10 cellular contexts compared by ENCODE assay signal in genomic region chr7:156616269-156617202, GRCh38. TPM values are rescaled to one million over a fixed set of nuclear protein-coding genes. Genes with fewer than 3 reads are reported as not detected.
DNase-seq lines count a peak whose midpoint lies in the region; ATAC-seq, FAIRE-seq and TF ChIP-seq lines count a peak whose summit lies in the region.
"Had no signal": no experiment of that assay in that cellular context is flagged by ENCODE, and none has a peak within 500 bp of the region (broad histone marks: within the 10 kb centered on the region; RNA-seq: fewer than 3 reads in every experiment).

No MANE protein-coding gene starts in this region.

- TF ChIP-seq RAD21 in GM12878 (IDR thresholded peaks at IDR 0.05; ENCODE audit: insufficient read depth, low read depth, low read length) = no peak

- WGBS in GM12878 (ENCODE audit: insufficient coverage, insufficient replicate concordance, low lambda C conversion rate, missing lambda C conversion rate) = 44% methylated on average over 42 of the region's 92 CpGs

- H3K4me3 Mint-ChIP-seq in stimulated activated memory B cell treated with anti-CD40 and anti-IgM and Interleukin-4, amounts not matched to agents 10 μg/mL and 1 μg/mL and 100 μg/mL, for 72 hours = peak overlapping the region; percentile 74

- BruUV-seq in GM12878 (replicated peaks; lab: Mats Ljungman, UMichigan) = no TSS peak

- H3K4me2 ChIP-seq in GM12878 (ENCODE audit: control insufficient read depth, insufficient read depth) = peak overlapping the region; percentile 46

- in situ Hi-C loops in GM12878 (cut with MboI) = no loop called here

- H3K9me3 Mint-ChIP-seq in stimulated activated memory B cell treated with anti-CD40 and anti-IgM and Interleukin-4, amounts not matched to agents 10 μg/mL and 1 μg/mL and 100 μg/mL, for 72 hours = peaks cover 9% of the 10 kb centered on the region

- peaks cover 3% of the 10 kb centered on the region for H3K4me1 ChIP-seq in GM12878 (ENCODE audit: control insufficient read depth, insufficient read depth, low read length)

- RAD21 ChIA-PET in GM12878 (lab: Charles Lee; ENCODE audit: unreplicated experiment) = no interaction called here

- no peaks in the 10 kb centered on the region for H3K27me3 ChIP-seq in GM12878 (replicated peaks in 1 of 2; ENCODE audit: control insufficient read depth in 2 of 2, insufficient read depth in 2 of 2, low read length in 1 of 2)

- POLR2A ChIA-PET in GM12878 (lab: Charles Lee) = no interaction called here

- H3K79me2 ChIP-seq in GM12878 (ENCODE audit: control insufficient read depth, insufficient read depth, low read length) = no peaks in the 10 kb centered on the region

- no peak overlapping the region for H3K9ac ChIP-seq in GM12878 (ENCODE audit: control insufficient read depth, insufficient read depth, low read length)

- peak overlapping the region; percentile 55 for H3K27ac Mint-ChIP-seq in stimulated activated memory B cell treated with anti-CD40 and anti-IgM and Interleukin-4, amounts not matched to agents 10 μg/mL and 1 μg/mL and 100 μg/mL, for 72 hours

- no peak overlapping the region for H2AFZ ChIP-seq in GM12878 (ENCODE audit: control insufficient read depth, low read depth, low read length)

- no peak for TF ChIP-seq POLR2A in GM12878 (IDR thresholded peaks at IDR 0.05; ENCODE audit: low read depth, low read length)

- intact Hi-C loops in GM12878 (cut with micrococcal nuclease; ENCODE audit: unreplicated experiment) = no loop called here

- H3K4me3 ChIP-seq in GM12878 = no peak overlapping the region

- no peak for TF ChIP-seq EP300 in GM12878 (IDR thresholded peaks at IDR 0.05; ENCODE audit: borderline replicate concordance in 1 of 2, control insufficient read depth in 1 of 2, low read depth in 2 of 2, low read length in 2 of 2)

- CTCF ChIA-PET in GM12878 (lab: Yijun Ruan, JAX) = no interaction called here

- no peaks in the 10 kb centered on the region; the same call in 2 of the 3 replicates for H3K9me3 ChIP-seq in GM12878 (replicated peaks; ENCODE audit: control insufficient read depth, insufficient read depth, low read length)
- H3K9me3 ChIP-seq: neutrophil had no signal

- FAIRE-seq in GM12878 (lab: Jason Lieb, UNC) = no peak

- peaks cover 7% of the 10 kb centered on the region for H3K36me3 Mint-ChIP-seq in stimulated activated memory B cell treated with anti-CD40 and anti-IgM and Interleukin-4, amounts not matched to agents 10 μg/mL and 1 μg/mL and 100 μg/mL, for 72 hours

- peaks cover 82% of the 10 kb centered on the region for H3K27me3 Mint-ChIP-seq in stimulated activated memory B cell treated with anti-CD40 and anti-IgM and Interleukin-4, amounts not matched to agents 10 μg/mL and 1 μg/mL and 100 μg/mL, for 72 hours

- ATAC-seq in GM12878 = no peak
- ATAC-seq in stimulated activated memory B cell treated with anti-CD40 and anti-IgM and Interleukin-4, amounts not matched to agents 10 μg/mL and 1 μg/mL and 100 μg/mL, for 72 hours = peak; percentile 70
- ATAC-seq in GM19035 (IDR thresholded peaks at IDR 0.05; ENCODE audit: unreplicated experiment) = no peak

- no peaks in the 10 kb centered on the region for H3K36me3 ChIP-seq in GM12878 (ENCODE audit: control insufficient read depth in 2 of 2, insufficient read depth in 2 of 2, low read length in 1 of 2)
- H3K36me3 ChIP-seq: neutrophil had no signal

- no peaks in the 10 kb centered on the region for H4K20me1 ChIP-seq in GM12878 (ENCODE audit: control insufficient read depth, insufficient read depth)

- SMC1A ChIA-PET in GM12878 (lab: Charles Lee; ENCODE audit: uncharacterized antibody, unreplicated experiment) = no interaction called here

- H3K27ac ChIP-seq in GM12878 (ENCODE audit: control insufficient read depth, insufficient read depth) = no peak overlapping the region
- H3K27ac ChIP-seq: 22Rv1, neutrophil had no signal

- H3K4me1 Mint-ChIP-seq in stimulated activated memory B cell treated with anti-CD40 and anti-IgM and Interleukin-4, amounts not matched to agents 10 μg/mL and 1 μg/mL and 100 μg/mL, for 72 hours = peaks cover 25% of the 10 kb centered on the region

- no peak for TF ChIP-seq CTCF in GM12878 (IDR thresholded peaks at IDR 0.05 in 2 of 3, conservative IDR thresholded peaks at IDR 0.05 in 1 of 3; ENCODE audit: control insufficient read depth in 2 of 3, extremely low read depth in 1 of 3, insufficient read depth in 1 of 3, low read depth in 3 of 3, low read length in 3 of 3)

- DNase-seq in DMS53 (lab: John Stamatoyannopoulos, UW) (peak; percentile 39), DMS53 treated with DMSO at 0.1 percent for 48 hours (lab: John Stamatoyannopoulos, UW; ENCODE audit: unreplicated experiment) (no peak), GM12878 (ENCODE audit: low read depth, low spot score) (no peak), left kidney (ENCODE audit: low read depth, low spot score) (peak; percentile 50), NCI-H1930 (lab: John Stamatoyannopoulos, UW) (no peak), NCI-H524 treated with DMSO at 0.1 percent for 48 hours (lab: John Stamatoyannopoulos, UW) (no peak)

TF ChIP-seq in GM12878, 131 proteins besides CTCF, POLR2A, EP300 and RAD21:
- TF ChIP-seq, protein P1, sequence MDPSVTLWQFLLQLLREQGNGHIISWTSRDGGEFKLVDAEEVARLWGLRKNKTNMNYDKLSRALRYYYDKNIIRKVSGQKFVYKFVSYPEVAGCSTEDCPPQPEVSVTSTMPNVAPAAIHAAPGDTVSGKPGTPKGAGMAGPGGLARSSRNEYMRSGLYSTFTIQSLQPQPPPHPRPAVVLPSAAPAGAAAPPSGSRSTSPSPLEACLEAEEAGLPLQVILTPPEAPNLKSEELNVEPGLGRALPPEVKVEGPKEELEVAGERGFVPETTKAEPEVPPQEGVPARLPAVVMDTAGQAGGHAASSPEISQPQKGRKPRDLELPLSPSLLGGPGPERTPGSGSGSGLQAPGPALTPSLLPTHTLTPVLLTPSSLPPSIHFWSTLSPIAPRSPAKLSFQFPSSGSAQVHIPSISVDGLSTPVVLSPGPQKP (IDR thresholded peaks at IDR 0.05; ENCODE audit: low read depth, low read length) = no peak
- TF ChIP-seq, protein P2, sequence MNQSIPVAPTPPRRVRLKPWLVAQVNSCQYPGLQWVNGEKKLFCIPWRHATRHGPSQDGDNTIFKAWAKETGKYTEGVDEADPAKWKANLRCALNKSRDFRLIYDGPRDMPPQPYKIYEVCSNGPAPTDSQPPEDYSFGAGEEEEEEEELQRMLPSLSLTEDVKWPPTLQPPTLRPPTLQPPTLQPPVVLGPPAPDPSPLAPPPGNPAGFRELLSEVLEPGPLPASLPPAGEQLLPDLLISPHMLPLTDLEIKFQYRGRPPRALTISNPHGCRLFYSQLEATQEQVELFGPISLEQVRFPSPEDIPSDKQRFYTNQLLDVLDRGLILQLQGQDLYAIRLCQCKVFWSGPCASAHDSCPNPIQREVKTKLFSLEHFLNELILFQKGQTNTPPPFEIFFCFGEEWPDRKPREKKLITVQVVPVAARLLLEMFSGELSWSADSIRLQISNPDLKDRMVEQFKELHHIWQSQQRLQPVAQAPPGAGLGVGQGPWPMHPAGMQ (IDR thresholded peaks at IDR 0.05; ENCODE audit: borderline replicate concordance) = no peak
- TF ChIP-seq IRF3 (IDR thresholded peaks at IDR 0.05) (no peak), RCOR1 (conservative IDR thresholded peaks at IDR 0.05; ENCODE audit: low read depth, low read length) (no peak), CREM (IDR thresholded peaks at IDR 0.05; ENCODE audit: low read depth) (no peak)

RNA-seq across cellular contexts. Expression of gene RNF32, which starts 24.0 kb away (rescaled TPM):
- total RNA-seq in GM12878 (2013; cell fraction: nucleolus; rRNA removed) = 4.0 and 4.6 TPM in 2 replicates
- total RNA-seq in GM12878 (2014; rRNA removed) (2.5 and 4.7 TPM in 2 replicates), GM12878 (2014; rRNA removed; fragmentation: Illumina TruSeq; extraction: Trizol) (2.6 and 3.5 TPM in 2 replicates), GM12878 (2021) (3.2 and 3.7 TPM in 2 replicates)
- polyA plus RNA-seq in GM12878 (2011; ENCODE audit: low read depth) = 2.6 TPM
- polyA plus RNA-seq in GM12878 (2011; rRNA removed) (3.0 and 4.7 TPM in 2 replicates), GM12878 (2014; fragmentation: Illumina TruSeq; extraction: Trizol) (5.1 and 7.2 TPM in 2 replicates), GM12878 (2014; fragmentation: Nextera tagmentation; extraction: Ambion mirVana) (1 to 10 TPM; 3.7 TPM), GM12878 (2014; rRNA removed) (4.5 and 5.5 TPM in 2 replicates), GM12878 (2016; fragmentation: Nextera tagmentation; extraction: Ambion mirVana) (1 to 10 TPM; 6.2 to 7.2 TPM)
- 1.6 and 1.9 TPM in 2 replicates for polyA plus RNA-seq in GM12878 (2011; cell fraction: cytosol; rRNA removed)
- polyA plus RNA-seq in GM12878 (2011; cell fraction: nucleus; rRNA removed) = 2.5 and 3.3 TPM in 2 replicates
- polyA plus RNA-seq in GM12878 (2012) = 2.7 and 3.9 TPM in 2 replicates
- polyA minus RNA-seq in GM12878 (2011; rRNA and poly(A)+ RNA removed) = 0.88 and 1.6 TPM in 2 replicates
- polyA minus RNA-seq in GM12878 (2011; cell fraction: cytosol; rRNA and poly(A)+ RNA removed) = 0.80 TPM in 1 of 2 replicates, not detected in the other
- 1.2 and 2.4 TPM in 2 replicates for polyA minus RNA-seq in GM12878 (2011; cell fraction: nucleus; rRNA and poly(A)+ RNA removed)

Comparison
In these comparisons a context has a peak if more than half of its experiments do, and no peak if none do; other contexts are left out.
1. DNase-seq: peak in DMS53 (single experiment) and left kidney (single experiment); none in DMS53 treated with DMSO at 0.1 percent for 48 hours (single experiment), GM12878 (single experiment), NCI-H1930 (0 of 2) and NCI-H524 treated with DMSO at 0.1 percent for 48 hours (single experiment).